8 cellular contexts compared by ENCODE assay signal in genomic region chr10:101062231-101063161, GRCh38. TPM values are rescaled to one million over a fixed set of nuclear protein-coding genes. Genes with fewer than 3 reads are reported as not detected.
DNase-seq lines count a peak whose midpoint lies in the region; ATAC-seq and TF ChIP-seq lines count a peak whose summit lies in the region.

No MANE protein-coding gene starts in this region.

- peak; percentile 58 for DNase-seq in NCI-H1436 (lab: John Stamatoyannopoulos, UW)
- DNase-seq in NCI-H1436 treated with DMSO at 0.1 percent for 48 hours (lab: John Stamatoyannopoulos, UW), result no peak
- peak; percentile 50 for DNase-seq in MV-4-11 (lab: John Stamatoyannopoulos, UW)
- DNase-seq in WTC11 (ENCODE audit: low spot score), result peak; percentile 78
- peak; percentile 72 for DNase-seq in dermis blood vessel endothelial cell
- peak; percentile 64 to 67 for DNase-seq in stimulated activated naive CD8-positive, alpha-beta T cell treated with anti-CD3 and anti-CD28 coated beads, Interleukin-15, amount 100 ng/mL, for 72 hours
- DNase-seq in ureter (ENCODE audit: low spot score), result no peak

- H3K4me3 Mint-ChIP-seq in WTC11, result peak overlapping the region; percentile 80
- H3K4me3 Mint-ChIP-seq in stimulated activated naive CD8-positive, alpha-beta T cell treated with anti-CD3 and anti-CD28 coated beads, Interleukin-15, amount 100 ng/mL, for 72 hours, result peak overlapping the region; percentile 77 to 86

- no peaks in the 10 kb centered on the region for H3K36me3 Mint-ChIP-seq in WTC11

- POLR2A ChIA-PET in WTC11 (lab: Charles Lee), result interaction anchor here (1.3 to 1.4 kb wide), 3 partner anchors 16 to 77 kb away, joined by 3 to 8 read pairs (median 4); no protein-coding TSS in a partner anchor

- WGBS in mesodermal cell (ENCODE audit: insufficient coverage in 2 of 2), 2 experiments, result 2% methylated on average over 60 to 62 of the region's 72 CpGs

- no peak overlapping the region for H3K27ac ChIP-seq in mesodermal cell (ENCODE audit: low read depth, low read length, severe bottlenecking)

- peaks cover 27% of the 10 kb centered on the region for H3K4me1 ChIP-seq in mesodermal cell (ENCODE audit: control insufficient read depth, insufficient read depth, low read length, poor library complexity, severe bottlenecking)

- H3K27me3 Mint-ChIP-seq in WTC11 (ENCODE audit: low read depth), result peaks cover 59% of the 10 kb centered on the region
- H3K27me3 Mint-ChIP-seq in stimulated activated naive CD8-positive, alpha-beta T cell treated with anti-CD3 and anti-CD28 coated beads, Interleukin-15, amount 100 ng/mL, for 72 hours, result peaks cover 61% of the 10 kb centered on the region

- H3K4me3 ChIP-seq in mesodermal cell (ENCODE audit: extremely low read depth, insufficient read depth, low read length, poor library complexity, severe bottlenecking), result peak overlapping the region; percentile 63

- 0 out of 2 replicates have a peak, but pooled peaks have one; percentile 14 for TF ChIP-seq CTCF in WTC11 (IDR thresholded peaks at IDR 0.05)

- CTCF ChIA-PET in WTC11 (lab: Charles Lee), result interaction anchor here (0.8 to 15.0 kb wide), 16 partner anchors 11 to 78 kb away, joined by 3 to 405 read pairs (median 8); partner anchors contain the start of genes LZTS2, PDZD7 and SFXN3

- H3K9me3 ChIP-seq in mesodermal cell (ENCODE audit: control insufficient read depth, low read length), result no peaks in the 10 kb centered on the region

- peak overlapping the region; percentile 86; the same call in 1 of the 2 replicates for H3K27ac Mint-ChIP-seq in WTC11
- no peak overlapping the region for H3K27ac Mint-ChIP-seq in stimulated activated naive CD8-positive, alpha-beta T cell treated with anti-CD3 and anti-CD28 coated beads, Interleukin-15, amount 100 ng/mL, for 72 hours

- H3K9me3 Mint-ChIP-seq in WTC11, result no peaks in the 10 kb centered on the region
- H3K9me3 Mint-ChIP-seq in stimulated activated naive CD8-positive, alpha-beta T cell treated with anti-CD3 and anti-CD28 coated beads, Interleukin-15, amount 100 ng/mL, for 72 hours, result no peaks in the 10 kb centered on the region

- no peaks in the 10 kb centered on the region for H3K36me3 ChIP-seq in mesodermal cell (ENCODE audit: control insufficient read depth, insufficient read depth, low read length)

- ATAC-seq in WTC11, result peak; percentile 16
- ATAC-seq in stimulated activated naive CD8-positive, alpha-beta T cell treated with anti-CD3 and anti-CD28 coated beads, Interleukin-15, amount 100 ng/mL, for 72 hours, result peak; percentile 63

- peaks cover 48% of the 10 kb centered on the region for H3K4me1 Mint-ChIP-seq in WTC11
- peaks cover 55% of the 10 kb centered on the region for H3K4me1 Mint-ChIP-seq in stimulated activated naive CD8-positive, alpha-beta T cell treated with anti-CD3 and anti-CD28 coated beads, Interleukin-15, amount 100 ng/mL, for 72 hours

TF ChIP-seq in WTC11, 78 proteins besides CTCF, POLR2A, EP300 and RAD21 (continues in another document):
- TF ChIP-seq HMGA2 (CRISPR knock-in tag; IDR thresholded peaks at IDR 0.05) (no peak), E2F4 (CRISPR knock-in tag; IDR thresholded peaks at IDR 0.05; ENCODE audit: borderline replicate concordance, low read depth) (no peak; the same call in 1 of the 2 replicates), ERG (CRISPR knock-in tag; IDR thresholded peaks at IDR 0.05) (no peak), ZNF423 (CRISPR knock-in tag; IDR thresholded peaks at IDR 0.05) (peak; percentile 79), MAX (CRISPR knock-in tag; IDR thresholded peaks at IDR 0.05) (peak; percentile 90; the same call in 1 of the 2 replicates), ZBTB21 (CRISPR knock-in tag; IDR thresholded peaks at IDR 0.05; ENCODE audit: borderline replicate concordance) (peak; percentile 72; the same call in 1 of the 2 replicates), AFF4 (CRISPR knock-in tag; IDR thresholded peaks at IDR 0.05; ENCODE audit: borderline replicate concordance) (no peak), PREB (CRISPR knock-in tag; IDR thresholded peaks at IDR 0.05; ENCODE audit: borderline replicate concordance) (0 out of 2 replicates have a peak, but pooled peaks have one; percentile 60), FOXJ3 (CRISPR knock-in tag; IDR thresholded peaks at IDR 0.05; ENCODE audit: borderline replicate concordance) (no peak), MLX (CRISPR knock-in tag; IDR thresholded peaks at IDR 0.05) (no peak), CREB1 (CRISPR knock-in tag; IDR thresholded peaks at IDR 0.05) (no peak)

RNA-seq across cellular contexts. Expression of gene KAZALD1, which starts 0.7 kb away (rescaled TPM):
- total RNA-seq in WTC11 (2021) (9.6 to 19.2 TPM (median 10.2 TPM) in 3 replicates), dermis blood vessel endothelial cell (0.17 and 0.51 TPM in 2 replicates), ureter (3.4 TPM)
- polyA plus RNA-seq in mesodermal cell (2013, experiment 1 of 2), result 5.3 TPM
- polyA plus RNA-seq in mesodermal cell (2013, experiment 2 of 2), result 3.9 TPM

RNA-seq across cellular contexts. Expression of gene SFXN3, which starts 31.5 kb away (rescaled TPM):
- total RNA-seq in WTC11 (2021) (2.5 to 5.6 TPM (median 3.2 TPM) in 3 replicates), dermis blood vessel endothelial cell (64.4 and 68.9 TPM in 2 replicates), ureter (36.8 TPM)
- 33.8 TPM for polyA plus RNA-seq in mesodermal cell (2013, experiment 1 of 2)
- 26.8 TPM for polyA plus RNA-seq in mesodermal cell (2013, experiment 2 of 2)

RNA-seq across cellular contexts. Expression of gene PDZD7, which starts 31.6 kb away (rescaled TPM):
- 1.9 to 2.7 TPM (median 2.6 TPM) in 3 replicates for total RNA-seq in WTC11 (2021)
- total RNA-seq in dermis blood vessel endothelial cell, result 0.34 and 0.88 TPM in 2 replicates
- 0.55 TPM for polyA plus RNA-seq in mesodermal cell (2013, experiment 1 of 2)
- polyA plus RNA-seq in mesodermal cell (2013, experiment 2 of 2), result 1.1 TPM
- total RNA-seq in ureter, result 0.18 TPM

Comparison
In these comparisons a context has a peak if more than half of its experiments do, and no peak if none do; other contexts are left out.
1. DNase-seq: peak in NCI-H1436 (single experiment), MV-4-11 (single experiment), WTC11 (single experiment), dermis blood vessel endothelial cell (single experiment) and stimulated activated naive CD8-positive, alpha-beta T cell treated with anti-CD3 and anti-CD28 coated beads, Interleukin-15, amount 100 ng/mL, for 72 hours (2 of 2); none in NCI-H1436 treated with DMSO at 0.1 percent for 48 hours (single experiment) and ureter (single experiment).